22 cellular contexts compared by ENCODE assay signal in genomic region chr3:171700653-171701052, GRCh38.
"Had no signal": no experiment of that assay in that cellular context is flagged by ENCODE, and none has a peak within 500 bp of the region (broad histone marks: within the 10 kb centered on the region; RNA-seq: fewer than 3 reads in every experiment).

No MANE protein-coding gene starts in this region.

- H3K9me3 ChIP-seq: lower lobe of right lung, testis had no signal

- FAIRE-seq: kidney had no signal

- H3K4me1 ChIP-seq: lower lobe of right lung, testis had no signal

- H3K4me3 ChIP-seq: adrenal gland, heart right ventricle, lower lobe of right lung, mucosa of descending colon, sigmoid colon, spleen, testis had no signal

- DNase-seq: activated B cell treated with CpG ODN at 0.5 μM for 24 hours; activated CD4-positive, alpha-beta T cell treated with anti-CD3 and anti-CD28 coated beads for 36 hours; activated CD4-positive, alpha-beta T cell treated with anti-CD3 and anti-CD28 coated beads, Interleukin-2, amount 50 U/mL, for 4 hours; activated CD8-positive, alpha-beta memory T cell treated with anti-CD3 and anti-CD28 coated beads, Interleukin-2, amount 50 U/mL, for 48 hours; activated naive CD4-positive, alpha-beta T cell; activated T-cell treated with anti-CD3 and anti-CD28 coated beads, Interleukin-2, amount 50 U/mL, for 4 hours; adrenal gland; cortex of kidney; endodermal cell; heart right ventricle; kidney; lower lobe of right lung; mesendoderm; mucosa of descending colon; nucleus accumbens; sigmoid colon; spleen; stimulated activated CD4-positive, alpha-beta T cell treated with anti-CD3 and anti-CD28 coated beads, Interleukin-4, amount 100 ng/mL, for 1 hour; stimulated activated naive CD4-positive, alpha-beta T cell; T1000; testis had no signal

- H3K27me3 ChIP-seq: adrenal gland, heart right ventricle, sigmoid colon, spleen, testis had no signal

- H3K27ac ChIP-seq: adrenal gland, epithelial cell of prostate, lower lobe of right lung, sigmoid colon, testis had no signal

- ATAC-seq: activated CD4-positive, alpha-beta T cell treated with anti-CD3 and anti-CD28 coated beads for 36 hours; activated T-cell treated with anti-CD3 and anti-CD28 coated beads, Interleukin-2, amount 50 U/mL, for 4 hours; lower lobe of right lung; mucosa of descending colon had no signal

- H3K36me3 ChIP-seq: adrenal gland, lower lobe of right lung, sigmoid colon had no signal
